In genomic region chr1:168227620-168228019, GRCh38 we compare ENCODE assay signal across 8 cellular contexts. TPM values are rescaled to one million over a fixed set of nuclear protein-coding genes. Genes with fewer than 3 reads are reported as not detected.
DNase-seq lines count a peak whose midpoint lies in the region; ATAC-seq and TF ChIP-seq lines count a peak whose summit lies in the region.

No MANE protein-coding gene starts in this region.

- peak overlapping the region; percentile 87 to 97 (median 92) for H3K27ac Mint-ChIP-seq in immature natural killer cell

- in situ Hi-C loops in SK-MEL-5 (cut with HindIII; ENCODE audit: low pct_unique_long_range_greater_than_20kb, low sequenced_read_pairs) (no loop called here), KBM-7 (cut with MboI; ENCODE audit: low pct_unique_long_range_greater_than_20kb, low sequenced_read_pairs) (no loop called here)

- H3K27ac ChIP-seq in AG04450 (ENCODE audit: low read depth, low read length), result no peak overlapping the region

- peak overlapping the region; percentile 94 to 99 (median 97) for H3K4me3 Mint-ChIP-seq in immature natural killer cell

- DNase-seq in AG04450 (ENCODE audit: low read depth, low spot score) (no peak), SK-MEL-5 (ENCODE audit: low read depth, low spot score) (peak; percentile 40), immature natural killer cell (no peak), NCI-H82 treated with DMSO at 0.1 percent for 48 hours (lab: John Stamatoyannopoulos, UW; ENCODE audit: unreplicated experiment) (no peak), KBM-7 (no peak), putamen (ENCODE audit: low spot score) (no peak), COR-L47 (lab: John Stamatoyannopoulos, UW) (no peak)

- no peaks in the 10 kb centered on the region for H3K9me3 Mint-ChIP-seq in immature natural killer cell

- peaks cover 56 to 68% of the 10 kb centered on the region in 2 donors for H3K4me1 Mint-ChIP-seq in immature natural killer cell

- CTCF ChIA-PET in AG04450 (lab: Charles Lee), result interaction anchor here (0.9 to 3.5 kb wide), 5 partner anchors 8 to 144 kb away, joined by 3 to 22 read pairs (median 10); no protein-coding TSS in a partner anchor

- H3K27me3 ChIP-seq in AG04450 (ENCODE audit: control insufficient read depth, insufficient read depth, low read length), result no peaks in the 10 kb centered on the region

- ATAC-seq in GM18870 (IDR thresholded peaks at IDR 0.05; ENCODE audit: unreplicated experiment), result peak; percentile 7

- peak overlapping the region; percentile 36 for H3K4me3 ChIP-seq in AG04450 (ENCODE audit: low read depth, low read length)

- H3K9me3 ChIP-seq in AG04450 (ENCODE audit: control insufficient read depth, insufficient read depth, low read length), result peaks cover 3% of the 10 kb centered on the region

- H3K27me3 Mint-ChIP-seq in immature natural killer cell (ENCODE audit: low read depth in 3 of 3), result peaks cover 3 to 9% (median 8%) of the 10 kb centered on the region in 3 donors

- POLR2A ChIA-PET in AG04450 (lab: Yijun Ruan, JAX), result no interaction called here

- H3K36me3 Mint-ChIP-seq in immature natural killer cell, result peaks cover 0 to 10% (median 8%) of the 10 kb centered on the region in 3 donors

- TF ChIP-seq CTCF in AG04450 (IDR thresholded peaks at IDR 0.05; ENCODE audit: low read depth, low read length), result no peak

RNA-seq across cellular contexts. Expression of gene SFT2D2, which starts 1.8 kb away (rescaled TPM):
- polyA plus RNA-seq in AG04450 (2011; rRNA removed) (24.6 and 28.4 TPM in 2 replicates), immature natural killer cell (10 to 100 TPM; 31.1 to 72.6 (median 46.7) TPM)
- 75.2 and 81.4 TPM in 2 replicates for polyA minus RNA-seq in AG04450 (2011; rRNA and poly(A)+ RNA removed)
- total RNA-seq in SK-MEL-5 (2014; rRNA removed; shearing (Covaris generic)), result 65.8 and 71.4 TPM in 2 replicates
- polyA plus RNA-seq in SK-MEL-5 (2015; cell fraction: cytosol; rRNA removed), result 46.8 and 65.3 TPM in 2 replicates
- polyA plus RNA-seq in SK-MEL-5 (2015; cell fraction: nucleus; rRNA removed), result 51.9 and 65.2 TPM in 2 replicates

RNA-seq across cellular contexts. Expression of gene TIPRL, which starts 48.9 kb away (rescaled TPM):
- polyA plus RNA-seq in AG04450 (2011; rRNA removed), result 40.3 and 52.9 TPM in 2 replicates
- polyA minus RNA-seq in AG04450 (2011; rRNA and poly(A)+ RNA removed), result 15.0 and 23.3 TPM in 2 replicates
- total RNA-seq in SK-MEL-5 (2014; rRNA removed; shearing (Covaris generic)), result 75.2 and 82.7 TPM in 2 replicates
- 48.9 and 50.5 TPM in 2 replicates for polyA plus RNA-seq in SK-MEL-5 (2015; cell fraction: cytosol; rRNA removed)
- 41.9 and 49.9 TPM in 2 replicates for polyA plus RNA-seq in SK-MEL-5 (2015; cell fraction: nucleus; rRNA removed)
- polyA plus RNA-seq in immature natural killer cell, result 10 to 100 TPM; 26.9 to 51.6 (median 51.4) TPM

RNA-seq across cellular contexts. Expression of gene TBX19, which starts 53.1 kb away (rescaled TPM):
- polyA plus RNA-seq in AG04450 (2011; rRNA removed) (1.0 and 1.3 TPM in 2 replicates), immature natural killer cell (1 to 10 TPM; 1.2 to 6.2 (median 3.4) TPM)
- polyA minus RNA-seq in AG04450 (2011; rRNA and poly(A)+ RNA removed), result 0.92 and 1.1 TPM in 2 replicates
- total RNA-seq in SK-MEL-5 (2014; rRNA removed; shearing (Covaris generic)), result 1.3 and 2.2 TPM in 2 replicates
- polyA plus RNA-seq in SK-MEL-5 (2015; cell fraction: cytosol; rRNA removed), result 2.7 and 3.5 TPM in 2 replicates
- polyA plus RNA-seq in SK-MEL-5 (2015; cell fraction: nucleus; rRNA removed), result 26.1 and 29.5 TPM in 2 replicates
